23 cellular contexts compared by ENCODE assay signal in genomic region chr7:33537078-33537477, GRCh38.
"Had no signal": no experiment of that assay in that cellular context is flagged by ENCODE, and none has a peak within 500 bp of the region (broad histone marks: within the 10 kb centered on the region; RNA-seq: fewer than 3 reads in every experiment).

No MANE protein-coding gene starts in this region.

- H3K4me3 Mint-ChIP-seq: IgD-negative memory B cell had no signal

- H3K4me1 Mint-ChIP-seq: IgD-negative memory B cell had no signal

- DNase-seq: Kasumi-1, MM.1S, NCI-H1092 treated with DMSO at 0.1 percent for 48 hours, NCI-H1436, NCI-H187, NCI-H2029, NCI-H2081 treated with DMSO at 0.1 percent for 48 hours, NCI-H2171, NCI-H226, NCI-H446, NCI-H510A, NCI-H524 treated with DMSO at 0.1 percent for 48 hours, NCI-H69, NCI-H774, Right ventricle myocardium superior, RPMI8226, SIG-M5 had no signal

- H3K36me3 ChIP-seq: SJSA1 had no signal

- H3K27me3 ChIP-seq: SJSA1 had no signal

- H3K27ac Mint-ChIP-seq: IgD-negative memory B cell had no signal

- H3K4me2 ChIP-seq: KMS-11 had no signal

- H3K27me3 Mint-ChIP-seq: IgD-negative memory B cell had no signal

- ATAC-seq: K562 had no signal

- H3K9me3 ChIP-seq: SJSA1 had no signal

- H3K27ac ChIP-seq: HL-60, KMS-11, SJSA1, SK-N-MC had no signal

- H3K4me3 ChIP-seq: K562, SJSA1, SK-N-MC had no signal
